In the genomic region with DNA sequence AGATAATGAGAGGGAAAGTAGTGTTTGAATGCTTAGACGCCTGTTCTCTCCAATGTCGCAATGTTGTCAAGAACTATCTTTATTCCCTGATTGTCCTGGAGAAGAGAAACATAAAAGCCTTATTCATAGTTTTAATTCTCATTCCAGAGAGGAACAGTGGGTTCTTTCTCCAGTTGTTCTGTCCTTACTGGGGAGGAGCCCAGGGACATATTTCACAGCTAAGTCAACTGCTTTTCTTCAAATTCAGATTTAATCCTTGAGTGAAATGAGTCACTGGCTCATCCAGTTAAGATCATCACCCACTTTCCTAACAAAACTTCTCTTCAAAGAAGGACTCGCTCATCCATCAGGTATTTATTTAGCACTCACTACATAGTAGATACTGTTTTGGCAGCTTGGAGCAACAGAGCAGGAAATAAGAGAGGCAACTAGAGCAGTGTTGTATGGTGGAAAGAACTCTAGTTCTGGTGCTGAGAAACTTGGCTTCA, we compare ENCODE assay signal across 12 cellular contexts.
DNase-seq lines count a peak whose midpoint lies in the region; ATAC-seq, FAIRE-seq and TF ChIP-seq lines count a peak whose summit lies in the region.
"Had no signal": no experiment of that assay in that cellular context is flagged by ENCODE, and none has a peak within 500 bp of the region (broad histone marks: within the 10 kb centered on the region; RNA-seq: fewer than 3 reads in every experiment).

No MANE protein-coding gene starts in this region.

- H3K27ac Mint-ChIP-seq in activated T-helper 1 cell treated with anti-CD3 and anti-CD28 coated beads, Interleukin-12 subunit alpha, Interleukin-12 subunit beta, Interleukin-2, Interleukin-4 antibody, amounts not matched to agents 30 ng/mL and 10 ng/mL and 1 ng/mL, durations not matched to agents 14 hours and 24 hours and 36 hours, result no peak overlapping the region
- H3K27ac Mint-ChIP-seq in Caco-2 (ENCODE audit: unreplicated experiment), result no peak overlapping the region
- H3K27ac Mint-ChIP-seq: activated B cell treated with CpG ODN at 0.5 μM for 24 hours; B cell; stimulated activated naive CD8-positive, alpha-beta T cell treated with anti-CD3 and anti-CD28 coated beads, Interleukin-15, amount 100 ng/mL, for 72 hours had no signal

- POLR2A ChIA-PET in HepG2 (lab: Yijun Ruan, JAX) (no interaction called here), Caco-2 (lab: Charles Lee) (no interaction called here)

- TF ChIP-seq CTCF in HepG2 (CRISPR knock-in tag; IDR thresholded peaks at IDR 0.05) (no peak), right lobe of liver (IDR thresholded peaks at IDR 0.05) (no peak), esophagus squamous epithelium (IDR thresholded peaks at IDR 0.05) (no peak), Caco-2 (IDR thresholded peaks at IDR 0.05; ENCODE audit: insufficient read depth in 1 of 2, low read depth in 1 of 2, low read length in 1 of 2, severe bottlenecking in 1 of 2, unreplicated experiment in 1 of 2) (no peak)

- H3K4me3 Mint-ChIP-seq in activated T-helper 1 cell treated with anti-CD3 and anti-CD28 coated beads, Interleukin-12 subunit alpha, Interleukin-12 subunit beta, Interleukin-2, Interleukin-4 antibody, amounts not matched to agents 30 ng/mL and 10 ng/mL and 1 ng/mL, durations not matched to agents 14 hours and 24 hours and 36 hours, result no peak overlapping the region
- no peak overlapping the region for H3K4me3 Mint-ChIP-seq in Caco-2 (ENCODE audit: unreplicated experiment)
- H3K4me3 Mint-ChIP-seq: activated B cell treated with CpG ODN at 0.5 μM for 24 hours; B cell; stimulated activated naive CD8-positive, alpha-beta T cell treated with anti-CD3 and anti-CD28 coated beads, Interleukin-15, amount 100 ng/mL, for 72 hours had no signal

- H3K27ac ChIP-seq in HepG2 (ENCODE audit: extremely low read length, insufficient read depth, low read length) (no peak overlapping the region), right lobe of liver (no peak overlapping the region), esophagus squamous epithelium (peak overlapping the region; percentile 59 to 80 (median 72)), aorta (ENCODE audit: low read depth in 1 of 2, low read length in 2 of 2) (peak overlapping the region in 1 of 2 donors; percentile 55)

- no peaks in the 10 kb centered on the region for H3K4me1 Mint-ChIP-seq in activated T-helper 1 cell treated with anti-CD3 and anti-CD28 coated beads, Interleukin-12 subunit alpha, Interleukin-12 subunit beta, Interleukin-2, Interleukin-4 antibody, amounts not matched to agents 30 ng/mL and 10 ng/mL and 1 ng/mL, durations not matched to agents 14 hours and 24 hours and 36 hours (ENCODE audit: low read depth)
- no peaks in the 10 kb centered on the region for H3K4me1 Mint-ChIP-seq in Caco-2 (ENCODE audit: low read depth, unreplicated experiment)
- H3K4me1 Mint-ChIP-seq: activated B cell treated with CpG ODN at 0.5 μM for 24 hours; B cell; stimulated activated naive CD8-positive, alpha-beta T cell treated with anti-CD3 and anti-CD28 coated beads, Interleukin-15, amount 100 ng/mL, for 72 hours had no signal

- H3K36me3 Mint-ChIP-seq in activated T-helper 1 cell treated with anti-CD3 and anti-CD28 coated beads, Interleukin-12 subunit alpha, Interleukin-12 subunit beta, Interleukin-2, Interleukin-4 antibody, amounts not matched to agents 30 ng/mL and 10 ng/mL and 1 ng/mL, durations not matched to agents 14 hours and 24 hours and 36 hours (ENCODE audit: low read depth), result no peaks in the 10 kb centered on the region
- no peaks in the 10 kb centered on the region for H3K36me3 Mint-ChIP-seq in Caco-2 (ENCODE audit: insufficient read depth, unreplicated experiment)

- peak; percentile 25 for DNase-seq in HepG2 (ENCODE audit: low spot score)
- DNase-seq in right lobe of liver, result no peak
- DNase-seq in esophagus squamous epithelium (lab: John Stamatoyannopoulos, UW), result no peak
- peak; percentile 11 for DNase-seq in midbrain (lab: John Stamatoyannopoulos, UW)
- DNase-seq in aorta, result no peak
- DNase-seq in activated T-helper 1 cell treated with anti-CD3 and anti-CD28 coated beads, Interleukin-12 subunit alpha, Interleukin-12 subunit beta, Interleukin-2, Interleukin-4 antibody, amounts not matched to agents 30 ng/mL and 10 ng/mL and 1 ng/mL, durations not matched to agents 14 hours and 24 hours and 36 hours (ENCODE audit: low spot score), result no peak
- DNase-seq in Caco-2, result no peak
- DNase-seq in NCI-H774 (lab: John Stamatoyannopoulos, UW), result no peak
- DNase-seq: activated B cell treated with CpG ODN at 0.5 μM for 24 hours; stimulated activated naive CD8-positive, alpha-beta T cell treated with anti-CD3 and anti-CD28 coated beads, Interleukin-15, amount 100 ng/mL, for 72 hours had no signal

- intact Hi-C loops in HepG2 (cut with micrococcal nuclease; ENCODE audit: unreplicated experiment) (no loop called here), right lobe of liver (cut with DNase I) (no loop called here), esophagus squamous epithelium (cut with DNase I) (no loop called here), aorta (cut with DNase I) (loop anchor here (10.0 kb wide), 2 partner anchors 136 to 156 kb away; no protein-coding TSS in a partner anchor), Caco-2 (cut with micrococcal nuclease; ENCODE audit: unreplicated experiment) (no loop called here)
- intact Hi-C loops in activated T-helper 1 cell treated with anti-CD3 and anti-CD28 coated beads, Interleukin-12 subunit alpha, Interleukin-12 subunit beta, Interleukin-2, Interleukin-4 antibody, amounts not matched to agents 30 ng/mL and 10 ng/mL and 1 ng/mL, durations not matched to agents 14 hours and 24 hours and 36 hours (cut with micrococcal nuclease), result no loop called here

- 24% methylated on average over 3 of the region's 3 CpGs for WGBS in HepG2 (ENCODE audit: low lambda C conversion rate)
- WGBS in right lobe of liver (ENCODE audit: insufficient coverage, low coverage, low lambda C conversion rate, missing lambda C conversion rate), result 66% methylated on average over 3 of the region's 3 CpGs
- WGBS in esophagus squamous epithelium, 2 donors, result 37 to 45% methylated on average over 3 of the region's 3 CpGs
- WGBS in aorta, 2 donors, result 9 to 71% methylated on average over 3 of the region's 3 CpGs

- TF ChIP-seq POLR2A in HepG2 (IDR thresholded peaks at IDR 0.05; ENCODE audit: insufficient read depth in 1 of 2, low read depth in 2 of 2, low read length in 2 of 2) (no peak), right lobe of liver (IDR thresholded peaks at IDR 0.05) (no peak), esophagus squamous epithelium (IDR thresholded peaks at IDR 0.05) (no peak)

- no peaks in the 10 kb centered on the region for H4K20me1 ChIP-seq in HepG2 (ENCODE audit: insufficient read depth, low read length)

- no peaks in the 10 kb centered on the region for H3K36me3 ChIP-seq in HepG2 (replicated peaks in 1 of 2; ENCODE audit: control insufficient read depth in 1 of 2, insufficient read depth in 2 of 2, low read length in 2 of 2)
- H3K36me3 ChIP-seq in right lobe of liver, result no peaks in the 10 kb centered on the region
- H3K36me3 ChIP-seq in esophagus squamous epithelium, result no peaks in the 10 kb centered on the region
- H3K36me3 ChIP-seq in aorta (ENCODE audit: control insufficient read depth in 1 of 2, insufficient read depth in 2 of 2, low read length in 1 of 2), result no peaks in the 10 kb centered on the region
- H3K36me3 ChIP-seq in Caco-2 (ENCODE audit: control insufficient read depth, insufficient read depth, low read length), result no peaks in the 10 kb centered on the region

- in situ Hi-C loops in HepG2 (cut with HindIII; ENCODE audit: extremely low pct_ligation_motif_present, low pct_unique_long_range_greater_than_20kb), result no loop called here

- H3K9ac ChIP-seq in HepG2 (ENCODE audit: insufficient read depth, low read depth, low read length), result no peak overlapping the region

- H3K27me3 Mint-ChIP-seq in activated T-helper 1 cell treated with anti-CD3 and anti-CD28 coated beads, Interleukin-12 subunit alpha, Interleukin-12 subunit beta, Interleukin-2, Interleukin-4 antibody, amounts not matched to agents 30 ng/mL and 10 ng/mL and 1 ng/mL, durations not matched to agents 14 hours and 24 hours and 36 hours (ENCODE audit: insufficient read depth), result no peaks in the 10 kb centered on the region
- H3K27me3 Mint-ChIP-seq in Caco-2 (ENCODE audit: insufficient read depth, unreplicated experiment), result no peaks in the 10 kb centered on the region

- H3K4me3 ChIP-seq in HepG2 (replicated peaks in 1 of 3; ENCODE audit: insufficient read depth in 1 of 3, low read depth in 2 of 3, low read length in 3 of 3), result no peak overlapping the region
- no peak overlapping the region for H3K4me3 ChIP-seq in right lobe of liver
- no peak overlapping the region for H3K4me3 ChIP-seq in esophagus squamous epithelium
- no peak overlapping the region for H3K4me3 ChIP-seq in aorta (ENCODE audit: low read length in 2 of 2)
- H3K4me3 ChIP-seq in Caco-2 (ENCODE audit: low read depth, low read length), result no peak overlapping the region

- ATAC-seq in HepG2 (no peak), right lobe of liver (no peak), aorta (ENCODE audit: low FRiP score) (peak; percentile 58)
- ATAC-seq: stimulated activated naive CD8-positive, alpha-beta T cell treated with anti-CD3 and anti-CD28 coated beads, Interleukin-15, amount 100 ng/mL, for 72 hours had no signal

- TF ChIP-seq EP300 in HepG2 (IDR thresholded peaks at IDR 0.05; ENCODE audit: low read depth in 2 of 2, low read length in 2 of 2) (no peak), HepG2 (CRISPR knock-in tag; IDR thresholded peaks at IDR 0.05; ENCODE audit: borderline replicate concordance) (no peak)

- TF ChIP-seq RAD21 in HepG2 (CRISPR knock-in tag; IDR thresholded peaks at IDR 0.05), result no peak

- FAIRE-seq in HepG2 (lab: Jason Lieb, UNC), result no peak
- FAIRE-seq: GM12892 had no signal

- H3K27me3 ChIP-seq in HepG2 (ENCODE audit: control insufficient read depth in 1 of 2, insufficient read depth in 2 of 2, low read length in 2 of 2) (peaks cover 0 to 1% of the 10 kb centered on the region in 2 experiments; a peak in 1 of 5 replicates), right lobe of liver (no peaks in the 10 kb centered on the region), esophagus squamous epithelium (no peaks in the 10 kb centered on the region), aorta (ENCODE audit: control insufficient read depth in 1 of 2, insufficient read depth in 2 of 2, low read length in 1 of 2) (no peaks in the 10 kb centered on the region), Caco-2 (replicated peaks; ENCODE audit: control insufficient read depth, insufficient read depth, low read length) (no peaks in the 10 kb centered on the region)

- no peaks in the 10 kb centered on the region for H3K79me2 ChIP-seq in HepG2 (ENCODE audit: insufficient read depth, low read length)

- no peaks in the 10 kb centered on the region for H3K9me3 ChIP-seq in HepG2 (ENCODE audit: low read length)
- no peaks in the 10 kb centered on the region for H3K9me3 ChIP-seq in right lobe of liver
- H3K9me3 ChIP-seq in esophagus squamous epithelium, result no peaks in the 10 kb centered on the region
- H3K9me3 ChIP-seq in aorta (ENCODE audit: control insufficient read depth, low read length), result no peaks in the 10 kb centered on the region
- no peaks in the 10 kb centered on the region for H3K9me3 ChIP-seq in Caco-2

- H3K4me1 ChIP-seq in HepG2 (ENCODE audit: insufficient read depth, low read length) (no peaks in the 10 kb centered on the region), right lobe of liver (no peaks in the 10 kb centered on the region), esophagus squamous epithelium (peaks cover 0 to 23% (median 13%) of the 10 kb centered on the region in 3 donors), aorta (ENCODE audit: control insufficient read depth in 1 of 2, insufficient read depth in 2 of 2, low read length in 2 of 2) (no peaks in the 10 kb centered on the region), Caco-2 (no peaks in the 10 kb centered on the region)

- no peak overlapping the region for H2AFZ ChIP-seq in HepG2 (ENCODE audit: low read length)

- no peak overlapping the region for H3K4me2 ChIP-seq in HepG2 (ENCODE audit: low read depth, low read length)

- no peaks in the 10 kb centered on the region for H3K9me3 Mint-ChIP-seq in activated T-helper 1 cell treated with anti-CD3 and anti-CD28 coated beads, Interleukin-12 subunit alpha, Interleukin-12 subunit beta, Interleukin-2, Interleukin-4 antibody, amounts not matched to agents 30 ng/mL and 10 ng/mL and 1 ng/mL, durations not matched to agents 14 hours and 24 hours and 36 hours
- H3K9me3 Mint-ChIP-seq in Caco-2 (ENCODE audit: unreplicated experiment), result no peaks in the 10 kb centered on the region
- H3K9me3 Mint-ChIP-seq: activated B cell treated with CpG ODN at 0.5 μM for 24 hours; stimulated activated naive CD8-positive, alpha-beta T cell treated with anti-CD3 and anti-CD28 coated beads, Interleukin-15, amount 100 ng/mL, for 72 hours had no signal

- CTCF ChIA-PET in HepG2 (lab: Yijun Ruan, JAX; ENCODE audit: low intra/inter-chr PET ratio, low total read pairs), result no interaction called here
- CTCF ChIA-PET in Caco-2 (lab: Charles Lee), result no interaction called here

- BruUV-seq in HepG2 (replicated peaks; lab: Mats Ljungman, UMichigan), result no TSS peak
- no TSS peak for BruUV-seq in Caco-2 (replicated peaks; lab: Mats Ljungman, UMichigan)

Comparison
In these comparisons a context has a peak if more than half of its experiments do, and no peak if none do; other contexts are left out.
1. DNase-seq: peak in HepG2 (single experiment) and midbrain (single experiment); none in right lobe of liver (0 of 3), esophagus squamous epithelium (single experiment), aorta (0 of 2), activated T-helper 1 cell treated with anti-CD3 and anti-CD28 coated beads, Interleukin-12 subunit alpha, Interleukin-12 subunit beta, Interleukin-2, Interleukin-4 antibody, amounts not matched to agents 30 ng/mL and 10 ng/mL and 1 ng/mL, durations not matched to agents 14 hours and 24 hours and 36 hours (single experiment), Caco-2 (0 of 2) and NCI-H774 (single experiment).
2. H3K27ac ChIP-seq: peak in esophagus squamous epithelium (4 of 4); none in HepG2 (single experiment) and right lobe of liver (0 of 3).
3. intact Hi-C loops: an anchor here in aorta (10.0 kb wide); none called in HepG2, right lobe of liver, esophagus squamous epithelium, activated T-helper 1 cell treated with anti-CD3 and anti-CD28 coated beads, Interleukin-12 subunit alpha, Interleukin-12 subunit beta, Interleukin-2, Interleukin-4 antibody, amounts not matched to agents 30 ng/mL and 10 ng/mL and 1 ng/mL, durations not matched to agents 14 hours and 24 hours and 36 hours and Caco-2.